Comparison of ENCODE assay signal across 8 cellular contexts in the genomic region with DNA sequence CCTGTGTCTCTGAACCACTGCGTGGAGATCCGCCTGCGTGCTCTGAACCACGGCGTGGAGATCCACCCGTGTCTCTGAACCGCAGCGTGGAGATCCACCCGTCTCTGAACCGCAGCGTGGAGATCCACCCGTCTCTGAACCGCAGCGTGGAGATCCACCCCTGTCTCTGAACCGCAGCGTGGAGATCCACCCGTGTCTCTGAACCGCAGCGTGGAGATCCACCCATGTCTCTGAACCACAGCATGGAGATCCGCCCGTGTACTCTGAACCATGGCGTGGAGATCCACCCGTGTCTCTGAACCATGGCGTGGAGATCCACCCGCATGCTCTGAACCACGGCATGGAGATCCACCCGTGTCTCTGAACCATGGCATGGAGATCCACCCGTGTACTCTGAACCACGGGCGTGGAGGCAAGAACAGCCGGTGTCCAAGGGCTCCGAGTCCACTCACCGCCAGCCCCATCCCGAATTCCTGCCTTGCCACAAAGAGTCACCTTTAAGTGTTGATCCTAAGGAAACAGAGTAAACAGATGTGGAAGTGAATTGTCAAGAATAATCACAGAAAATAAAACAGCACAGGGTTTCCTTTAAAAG.
"Had no signal": no experiment of that assay in that cellular context is flagged by ENCODE, and none has a peak within 500 bp of the region (broad histone marks: within the 10 kb centered on the region; RNA-seq: fewer than 3 reads in every experiment).

No MANE protein-coding gene starts in this region.

- ATAC-seq: GM23338, HCT116, HepG2 had no signal

- H3K4me3 ChIP-seq: GM23338, HAP-1 had no signal

- H3K4me2 ChIP-seq: GM23338 had no signal

- H3K36me3 ChIP-seq: HAP-1 had no signal

- H3K27ac ChIP-seq: HL-60 had no signal

- DNase-seq: H7, HFFc6, IMR-90 had no signal

- H3K4me1 ChIP-seq: HAP-1 had no signal

- H2AFZ ChIP-seq: GM23338 had no signal

- H3K9me3 ChIP-seq: HAP-1 had no signal

- FAIRE-seq: HepG2 had no signal
